In the genomic region with DNA sequence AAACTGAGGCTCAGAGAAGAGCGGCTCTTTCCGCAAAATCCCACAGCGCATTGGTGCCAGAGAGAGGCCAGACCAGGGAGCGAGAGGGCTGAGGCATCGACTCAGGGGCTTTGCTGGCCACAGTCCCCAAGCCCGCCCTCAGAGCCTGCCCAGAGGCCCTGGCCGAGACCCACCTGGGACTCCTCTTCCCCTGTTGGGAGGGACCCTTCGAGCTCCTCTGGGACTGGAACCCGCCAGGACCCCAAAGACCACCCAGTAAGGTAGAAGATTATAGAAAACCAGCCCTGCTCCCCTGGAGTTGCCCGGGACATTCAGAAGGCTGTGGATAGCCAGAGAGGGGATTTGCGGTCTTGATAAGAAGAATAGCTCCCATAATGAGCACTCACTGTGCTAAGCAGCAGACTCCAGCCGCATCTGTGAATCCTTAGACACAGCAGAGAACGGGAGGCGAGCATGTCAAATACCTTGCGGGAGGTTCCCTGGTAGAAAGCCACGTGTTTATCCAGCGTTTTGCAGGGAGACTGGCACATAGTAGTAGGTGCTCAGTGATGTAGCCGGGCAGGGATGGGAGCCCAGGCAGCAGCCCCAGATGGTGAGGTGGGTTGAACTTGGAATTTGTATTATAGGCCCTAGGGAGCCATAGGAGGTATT, we compare ENCODE assay signal across 8 cellular contexts. TPM values are rescaled to one million over a fixed set of nuclear protein-coding genes. Genes with fewer than 3 reads are reported as not detected.
DNase-seq lines count a peak whose midpoint lies in the region; ATAC-seq and TF ChIP-seq lines count a peak whose summit lies in the region.

No MANE protein-coding gene starts in this region.

- H3K9ac ChIP-seq in SK-N-MC (ENCODE audit: insufficient read length) (peak overlapping the region; percentile 82), parathyroid adenoma (no peak overlapping the region)

- no peaks in the 10 kb centered on the region for H3K27me3 ChIP-seq in parathyroid adenoma (ENCODE audit: control insufficient read depth, insufficient read depth, low read length)
- H3K27me3 ChIP-seq in CD8-positive, alpha-beta T cell (ENCODE audit: insufficient read depth, low read length) = no peaks in the 10 kb centered on the region

- DNase-seq in Calu3 (no peak), SK-N-MC (ENCODE audit: low read depth, low spot score) (no peak), fibroblast of mammary gland (ENCODE audit: low read depth) (no peak), pons (ENCODE audit: low spot score) (no peak)
- no peak for DNase-seq in CD8-positive, alpha-beta T cell

- intact Hi-C loops in Calu3 (cut with micrococcal nuclease; ENCODE audit: unreplicated experiment) = no loop called here
- intact Hi-C loops in CD8-positive, alpha-beta T cell (cut with DNase I, micrococcal nuclease) = no loop called here

- peak overlapping the region; percentile 82 for H3K4me3 ChIP-seq in SK-N-MC
- H3K4me3 ChIP-seq in fibroblast of mammary gland (ENCODE audit: control insufficient read depth, low read depth, low read length) = peak overlapping the region; percentile 45
- peak overlapping the region; percentile 58 for H3K4me3 ChIP-seq in parathyroid adenoma (ENCODE audit: low read depth, low read length)
- H3K4me3 ChIP-seq in CD8-positive, alpha-beta T cell (ENCODE audit: low read depth, low read length) = no peak overlapping the region

- H3K4me2 ChIP-seq in parathyroid adenoma (ENCODE audit: low read length) = peak overlapping the region; percentile 95

- BruUV-seq in Calu3 (replicated peaks; lab: Mats Ljungman, UMichigan) = no TSS peak

- no peak overlapping the region for H3K27ac Mint-ChIP-seq in Calu3 (ENCODE audit: unreplicated experiment)
- no peak overlapping the region for H3K27ac Mint-ChIP-seq in CD8-positive, alpha-beta T cell

- H3K9me3 ChIP-seq in SK-N-MC (ENCODE audit: low read depth, low read length) (no peaks in the 10 kb centered on the region), parathyroid adenoma (ENCODE audit: control insufficient read depth, low read length) (no peaks in the 10 kb centered on the region)
- H3K9me3 ChIP-seq in CD8-positive, alpha-beta T cell (ENCODE audit: low read length) = no peaks in the 10 kb centered on the region

- H3K4me1 Mint-ChIP-seq in Calu3 (ENCODE audit: low read depth, unreplicated experiment) = no peaks in the 10 kb centered on the region
- H3K4me1 Mint-ChIP-seq in CD8-positive, alpha-beta T cell (ENCODE audit: low read depth) = peaks cover 4% of the 10 kb centered on the region

- no peak for ATAC-seq in HG02623 (IDR thresholded peaks at IDR 0.05; ENCODE audit: unreplicated experiment)
- no peak for ATAC-seq in CD8-positive, alpha-beta T cell
- no peak for ATAC-seq in HG02610 (IDR thresholded peaks at IDR 0.05; ENCODE audit: unreplicated experiment)

- H3K27ac ChIP-seq in SK-N-MC = no peak overlapping the region
- H3K27ac ChIP-seq in parathyroid adenoma = no peak overlapping the region
- H3K27ac ChIP-seq in CD8-positive, alpha-beta T cell (ENCODE audit: low read depth, low read length) = no peak overlapping the region

- H3K79me2 ChIP-seq in parathyroid adenoma = no peaks in the 10 kb centered on the region

- peaks cover 16% of the 10 kb centered on the region for H3K36me3 Mint-ChIP-seq in Calu3 (ENCODE audit: insufficient read depth, unreplicated experiment)
- H3K36me3 Mint-ChIP-seq in CD8-positive, alpha-beta T cell = peaks cover 5% of the 10 kb centered on the region

- no peaks in the 10 kb centered on the region for H3K9me3 Mint-ChIP-seq in Calu3 (ENCODE audit: low read depth, unreplicated experiment)
- no peaks in the 10 kb centered on the region for H3K9me3 Mint-ChIP-seq in CD8-positive, alpha-beta T cell

- peak overlapping the region; percentile 83 for H2AFZ ChIP-seq in parathyroid adenoma

- H3K4me1 ChIP-seq in parathyroid adenoma = no peaks in the 10 kb centered on the region
- peaks cover 10% of the 10 kb centered on the region for H3K4me1 ChIP-seq in CD8-positive, alpha-beta T cell (ENCODE audit: insufficient read depth, low read length)

- POLR2A ChIA-PET in CD8-positive, alpha-beta T cell (lab: Charles Lee) = interaction anchor here (1.3 kb wide), 1 partner anchor 12 kb away, joined by 3 read pairs; no protein-coding TSS in a partner anchor

- TF ChIP-seq CTCF in Calu3 (IDR thresholded peaks at IDR 0.05; ENCODE audit: unreplicated experiment) (no peak), fibroblast of mammary gland (conservative IDR thresholded peaks at IDR 0.05; ENCODE audit: control insufficient read depth, insufficient read depth, low read depth, low read length) (no peak), parathyroid adenoma (IDR thresholded peaks at IDR 0.05) (no peak)
- no peak for TF ChIP-seq CTCF in CD8-positive, alpha-beta T cell (IDR thresholded peaks at IDR 0.05)

- no peaks in the 10 kb centered on the region for H3K36me3 ChIP-seq in SK-N-MC (ENCODE audit: insufficient read depth, low read length)
- no peaks in the 10 kb centered on the region for H3K36me3 ChIP-seq in parathyroid adenoma (ENCODE audit: control insufficient read depth, insufficient read depth, low read length)
- no peaks in the 10 kb centered on the region for H3K36me3 ChIP-seq in CD8-positive, alpha-beta T cell (ENCODE audit: insufficient read depth, low read length)

- H3K27me3 Mint-ChIP-seq in Calu3 (ENCODE audit: unreplicated experiment) = no peaks in the 10 kb centered on the region
- peaks cover 9% of the 10 kb centered on the region for H3K27me3 Mint-ChIP-seq in CD8-positive, alpha-beta T cell (ENCODE audit: low read depth)

- CTCF ChIA-PET in Calu3 (lab: Charles Lee) = no interaction called here
- CTCF ChIA-PET in CD8-positive, alpha-beta T cell (lab: Charles Lee) = interaction anchor here (0.7 to 2.5 kb wide), 3 partner anchors 9 to 43 kb away, joined by 3 to 12 read pairs (median 3); no protein-coding TSS in a partner anchor

- H3K4me3 Mint-ChIP-seq in Calu3 (ENCODE audit: low read depth, unreplicated experiment) = peak overlapping the region; percentile 60
- H3K4me3 Mint-ChIP-seq in CD8-positive, alpha-beta T cell = no peak overlapping the region

RNA-seq across cellular contexts. Expression of gene AK1, which starts 0.7 kb away (rescaled TPM):
- 12.2 and 15.6 TPM in 2 replicates for total RNA-seq in Calu3 (2022)
- 10 to 100 TPM; 34.8 to 35.2 TPM for total RNA-seq in CD8-positive, alpha-beta T cell

RNA-seq across cellular contexts. Expression of gene ST6GALNAC6, which starts 21.3 kb away (rescaled TPM):
- total RNA-seq in Calu3 (2022) = 9.1 and 12.1 TPM in 2 replicates
- total RNA-seq in CD8-positive, alpha-beta T cell = 10 to 100 TPM; 49.8 to 56.1 TPM

RNA-seq across cellular contexts. Expression of gene ENG, which starts 23.7 kb away (rescaled TPM):
- total RNA-seq in Calu3 (2022) = 0.32 TPM in 1 of 2 replicates, not detected in the other
- total RNA-seq in CD8-positive, alpha-beta T cell = 1 to 10 TPM; 2.6 to 3.0 TPM

RNA-seq across cellular contexts. Expression of gene ST6GALNAC4, which starts 38.7 kb away (rescaled TPM):
- total RNA-seq in Calu3 (2022) = 11.8 and 12.8 TPM in 2 replicates
- total RNA-seq in CD8-positive, alpha-beta T cell = 10 to 100 TPM; 40.0 to 47.6 TPM

RNA-seq across cellular contexts. Expression of gene PIP5KL1, which starts 52.5 kb away (rescaled TPM):
- total RNA-seq in Calu3 (2022) = 0.17 and 1.1 TPM in 2 replicates
- 1 to 10 TPM; 5.1 to 7.4 TPM for total RNA-seq in CD8-positive, alpha-beta T cell
